Comparison of ENCODE assay signal across 1 cellular context in genomic region chr6:30515967-30516753, GRCh38.
A peak's percentile ranks its signal among the peaks of the same experiment; 100 is the strongest.
TF ChIP-seq lines count a peak whose summit lies in the region.

No MANE protein-coding gene starts in this region.

TF ChIP-seq in HepG2, 621 proteins besides CTCF, POLR2A, EP300 and RAD21 (continued from another document and continues in another):
- TF ChIP-seq ZNF784 (CRISPR knock-in tag; IDR thresholded peaks at IDR 0.05; ENCODE audit: borderline replicate concordance), result no peak
- TF ChIP-seq, protein P1, sequence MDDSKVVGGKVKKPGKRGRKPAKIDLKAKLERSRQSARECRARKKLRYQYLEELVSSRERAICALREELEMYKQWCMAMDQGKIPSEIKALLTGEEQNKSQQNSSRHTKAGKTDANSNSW (CRISPR knock-in tag; IDR thresholded peaks at IDR 0.05; ENCODE audit: borderline replicate concordance), result no peak
- peak; percentile 88 for TF ChIP-seq ETV5 (CRISPR knock-in tag; IDR thresholded peaks at IDR 0.05; ENCODE audit: borderline replicate concordance)
- no peak for TF ChIP-seq GTF2F1 (IDR thresholded peaks at IDR 0.05; ENCODE audit: low read length)
- TF ChIP-seq DZIP1 (CRISPR knock-in tag; IDR thresholded peaks at IDR 0.05), result no peak
- TF ChIP-seq, protein P2, sequence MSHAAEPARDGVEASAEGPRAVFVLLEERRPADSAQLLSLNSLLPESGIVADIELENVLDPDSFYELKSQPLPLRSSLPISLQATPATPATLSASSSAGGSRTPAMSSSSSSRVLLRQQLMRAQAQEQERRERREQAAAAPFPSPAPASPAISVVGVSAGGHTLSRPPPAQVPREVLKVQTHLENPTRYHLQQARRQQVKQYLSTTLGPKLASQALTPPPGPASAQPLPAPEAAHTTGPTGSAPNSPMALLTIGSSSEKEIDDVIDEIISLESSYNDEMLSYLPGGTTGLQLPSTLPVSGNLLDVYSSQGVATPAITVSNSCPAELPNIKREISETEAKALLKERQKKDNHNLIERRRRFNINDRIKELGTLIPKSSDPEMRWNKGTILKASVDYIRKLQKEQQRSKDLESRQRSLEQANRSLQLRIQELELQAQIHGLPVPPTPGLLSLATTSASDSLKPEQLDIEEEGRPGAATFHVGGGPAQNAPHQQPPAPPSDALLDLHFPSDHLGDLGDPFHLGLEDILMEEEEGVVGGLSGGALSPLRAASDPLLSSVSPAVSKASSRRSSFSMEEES (CRISPR knock-in tag; IDR thresholded peaks at IDR 0.05), result peak; percentile 70
- peak; percentile 24; the same call in 1 of the 2 replicates for TF ChIP-seq HNF4G (IDR thresholded peaks at IDR 0.05; ENCODE audit: borderline replicate concordance, low read depth, low read length)
- peak; percentile 34; the same call in 1 of the 2 replicates for TF ChIP-seq HNF4G (CRISPR knock-in tag; IDR thresholded peaks at IDR 0.05; ENCODE audit: borderline replicate concordance, low read depth)
- peak; percentile 46 for TF ChIP-seq PRPF4 (IDR thresholded peaks at IDR 0.05; ENCODE audit: low read depth, low read length, poor library complexity, severe bottlenecking)
- TF ChIP-seq PHF5A (CRISPR knock-in tag; IDR thresholded peaks at IDR 0.05; ENCODE audit: low read depth, unreplicated experiment), result peak; percentile 63
- TF ChIP-seq, protein P3, sequence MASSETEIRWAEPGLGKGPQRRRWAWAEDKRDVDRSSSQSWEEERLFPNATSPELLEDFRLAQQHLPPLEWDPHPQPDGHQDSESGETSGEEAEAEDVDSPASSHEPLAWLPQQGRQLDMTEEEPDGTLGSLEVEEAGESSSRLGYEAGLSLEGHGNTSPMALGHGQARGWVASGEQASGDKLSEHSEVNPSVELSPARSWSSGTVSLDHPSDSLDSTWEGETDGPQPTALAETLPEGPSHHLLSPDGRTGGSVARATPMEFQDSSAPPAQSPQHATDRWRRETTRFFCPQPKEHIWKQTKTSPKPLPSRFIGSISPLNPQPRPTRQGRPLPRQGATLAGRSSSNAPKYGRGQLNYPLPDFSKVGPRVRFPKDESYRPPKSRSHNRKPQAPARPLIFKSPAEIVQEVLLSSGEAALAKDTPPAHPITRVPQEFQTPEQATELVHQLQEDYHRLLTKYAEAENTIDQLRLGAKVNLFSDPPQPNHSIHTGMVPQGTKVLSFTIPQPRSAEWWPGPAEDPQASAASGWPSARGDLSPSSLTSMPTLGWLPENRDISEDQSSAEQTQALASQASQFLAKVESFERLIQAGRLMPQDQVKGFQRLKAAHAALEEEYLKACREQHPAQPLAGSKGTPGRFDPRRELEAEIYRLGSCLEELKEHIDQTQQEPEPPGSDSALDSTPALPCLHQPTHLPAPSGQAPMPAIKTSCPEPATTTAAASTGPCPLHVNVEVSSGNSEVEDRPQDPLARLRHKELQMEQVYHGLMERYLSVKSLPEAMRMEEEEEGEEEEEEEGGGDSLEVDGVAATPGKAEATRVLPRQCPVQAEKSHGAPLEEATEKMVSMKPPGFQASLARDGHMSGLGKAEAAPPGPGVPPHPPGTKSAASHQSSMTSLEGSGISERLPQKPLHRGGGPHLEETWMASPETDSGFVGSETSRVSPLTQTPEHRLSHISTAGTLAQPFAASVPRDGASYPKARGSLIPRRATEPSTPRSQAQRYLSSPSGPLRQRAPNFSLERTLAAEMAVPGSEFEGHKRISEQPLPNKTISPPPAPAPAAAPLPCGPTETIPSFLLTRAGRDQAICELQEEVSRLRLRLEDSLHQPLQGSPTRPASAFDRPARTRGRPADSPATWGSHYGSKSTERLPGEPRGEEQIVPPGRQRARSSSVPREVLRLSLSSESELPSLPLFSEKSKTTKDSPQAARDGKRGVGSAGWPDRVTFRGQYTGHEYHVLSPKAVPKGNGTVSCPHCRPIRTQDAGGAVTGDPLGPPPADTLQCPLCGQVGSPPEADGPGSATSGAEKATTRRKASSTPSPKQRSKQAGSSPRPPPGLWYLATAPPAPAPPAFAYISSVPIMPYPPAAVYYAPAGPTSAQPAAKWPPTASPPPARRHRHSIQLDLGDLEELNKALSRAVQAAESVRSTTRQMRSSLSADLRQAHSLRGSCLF (CRISPR knock-in tag; IDR thresholded peaks at IDR 0.05; ENCODE audit: borderline replicate concordance), result peak; percentile 58; the same call in 1 of the 2 replicates
- TF ChIP-seq, protein P4, sequence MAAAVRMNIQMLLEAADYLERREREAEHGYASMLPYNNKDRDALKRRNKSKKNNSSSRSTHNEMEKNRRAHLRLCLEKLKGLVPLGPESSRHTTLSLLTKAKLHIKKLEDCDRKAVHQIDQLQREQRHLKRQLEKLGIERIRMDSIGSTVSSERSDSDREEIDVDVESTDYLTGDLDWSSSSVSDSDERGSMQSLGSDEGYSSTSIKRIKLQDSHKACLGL (CRISPR knock-in tag; IDR thresholded peaks at IDR 0.05), result no peak
- TF ChIP-seq ATF4 (CRISPR knock-in tag; IDR thresholded peaks at IDR 0.05), result peak in 1 of 2 experiments; percentile 44; a peak in 1 of 4 replicates
- TF ChIP-seq SOX6 (IDR thresholded peaks at IDR 0.05), result no peak
- TF ChIP-seq SOX6 (CRISPR knock-in tag; IDR thresholded peaks at IDR 0.05), result peak; percentile 87
- peak; percentile 64; the same call in 1 of the 2 replicates for TF ChIP-seq ADNP (CRISPR knock-in tag; IDR thresholded peaks at IDR 0.05)
- no peak for TF ChIP-seq FOSL1 (CRISPR knock-in tag; IDR thresholded peaks at IDR 0.05; ENCODE audit: borderline replicate concordance)
- peak; percentile 60; the same call in 1 of the 2 replicates for TF ChIP-seq NFKB2 (CRISPR knock-in tag; IDR thresholded peaks at IDR 0.05; ENCODE audit: borderline replicate concordance)
- peak; percentile 91 for TF ChIP-seq ZNF430 (CRISPR knock-in tag; IDR thresholded peaks at IDR 0.05)
- no peak for TF ChIP-seq ZFP82 (CRISPR knock-in tag; IDR thresholded peaks at IDR 0.05; ENCODE audit: borderline replicate concordance)
- peak; percentile 78; the same call in 1 of the 2 replicates for TF ChIP-seq MIER3 (CRISPR knock-in tag; IDR thresholded peaks at IDR 0.05; ENCODE audit: borderline replicate concordance)
- peak; percentile 47; the same call in 1 of the 2 replicates for TF ChIP-seq NKX3-1 (CRISPR knock-in tag; IDR thresholded peaks at IDR 0.05)
- TF ChIP-seq, protein P5, sequence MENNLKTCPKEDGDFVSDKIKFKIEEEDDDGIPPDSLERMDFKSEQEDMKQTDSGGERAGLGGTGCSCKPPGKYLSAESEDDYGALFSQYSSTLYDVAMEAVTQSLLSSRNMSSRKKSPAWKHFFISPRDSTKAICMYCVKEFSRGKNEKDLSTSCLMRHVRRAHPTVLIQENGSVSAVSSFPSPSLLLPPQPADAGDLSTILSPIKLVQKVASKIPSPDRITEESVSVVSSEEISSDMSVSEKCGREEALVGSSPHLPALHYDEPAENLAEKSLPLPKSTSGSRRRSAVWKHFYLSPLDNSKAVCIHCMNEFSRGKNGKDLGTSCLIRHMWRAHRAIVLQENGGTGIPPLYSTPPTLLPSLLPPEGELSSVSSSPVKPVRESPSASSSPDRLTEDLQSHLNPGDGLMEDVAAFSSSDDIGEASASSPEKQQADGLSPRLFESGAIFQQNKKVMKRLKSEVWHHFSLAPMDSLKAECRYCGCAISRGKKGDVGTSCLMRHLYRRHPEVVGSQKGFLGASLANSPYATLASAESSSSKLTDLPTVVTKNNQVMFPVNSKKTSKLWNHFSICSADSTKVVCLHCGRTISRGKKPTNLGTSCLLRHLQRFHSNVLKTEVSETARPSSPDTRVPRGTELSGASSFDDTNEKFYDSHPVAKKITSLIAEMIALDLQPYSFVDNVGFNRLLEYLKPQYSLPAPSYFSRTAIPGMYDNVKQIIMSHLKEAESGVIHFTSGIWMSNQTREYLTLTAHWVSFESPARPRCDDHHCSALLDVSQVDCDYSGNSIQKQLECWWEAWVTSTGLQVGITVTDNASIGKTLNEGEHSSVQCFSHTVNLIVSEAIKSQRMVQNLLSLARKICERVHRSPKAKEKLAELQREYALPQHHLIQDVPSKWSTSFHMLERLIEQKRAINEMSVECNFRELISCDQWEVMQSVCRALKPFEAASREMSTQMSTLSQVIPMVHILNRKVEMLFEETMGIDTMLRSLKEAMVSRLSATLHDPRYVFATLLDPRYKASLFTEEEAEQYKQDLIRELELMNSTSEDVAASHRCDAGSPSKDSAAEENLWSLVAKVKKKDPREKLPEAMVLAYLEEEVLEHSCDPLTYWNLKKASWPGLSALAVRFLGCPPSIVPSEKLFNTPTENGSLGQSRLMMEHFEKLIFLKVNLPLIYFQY (CRISPR knock-in tag; IDR thresholded peaks at IDR 0.05; ENCODE audit: borderline replicate concordance), result peak; percentile 29; the same call in 1 of the 2 replicates
- TF ChIP-seq ZFYVE20 (CRISPR knock-in tag; IDR thresholded peaks at IDR 0.05; ENCODE audit: borderline replicate concordance, low read depth), result no peak
- peak; percentile 89 for TF ChIP-seq ZNF441 (CRISPR knock-in tag; IDR thresholded peaks at IDR 0.05; ENCODE audit: borderline replicate concordance)
- TF ChIP-seq NFIB (CRISPR knock-in tag; IDR thresholded peaks at IDR 0.05; ENCODE audit: borderline replicate concordance), result no peak
- TF ChIP-seq ZSCAN30 (CRISPR knock-in tag; IDR thresholded peaks at IDR 0.05), result no peak
- TF ChIP-seq ZNF580 (CRISPR knock-in tag; IDR thresholded peaks at IDR 0.05; ENCODE audit: borderline replicate concordance, low read depth), result peak; percentile 95; the same call in 1 of the 2 replicates
- TF ChIP-seq, protein P6, sequence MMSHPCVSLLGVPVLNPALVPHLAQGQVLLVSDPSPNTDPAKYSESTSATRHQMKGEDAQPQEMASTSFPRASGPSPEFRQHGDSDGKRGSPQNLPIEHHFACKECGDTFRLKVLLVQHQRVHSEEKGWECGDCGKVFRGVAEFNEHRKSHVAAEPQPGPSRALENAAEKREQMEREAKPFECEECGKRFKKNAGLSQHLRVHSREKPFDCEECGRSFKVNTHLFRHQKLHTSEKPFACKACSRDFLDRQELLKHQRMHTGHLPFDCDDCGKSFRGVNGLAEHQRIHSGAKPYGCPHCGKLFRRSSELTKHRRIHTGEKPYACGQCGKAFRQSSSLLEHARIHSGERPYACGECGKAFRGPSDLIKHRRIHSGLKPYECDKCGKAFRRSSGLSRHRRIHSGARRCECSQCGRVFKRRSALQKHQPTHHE (CRISPR knock-in tag; IDR thresholded peaks at IDR 0.05; ENCODE audit: borderline replicate concordance), result peak; percentile 76; the same call in 1 of the 2 replicates
- peak; percentile 96 for TF ChIP-seq SP5 (CRISPR knock-in tag; IDR thresholded peaks at IDR 0.05; ENCODE audit: borderline replicate concordance, low read depth)
- peak; percentile 78; the same call in 1 of the 2 replicates for TF ChIP-seq HOXA3 (CRISPR knock-in tag; IDR thresholded peaks at IDR 0.05)
- TF ChIP-seq ZBTB3 (CRISPR knock-in tag; IDR thresholded peaks at IDR 0.05; ENCODE audit: borderline replicate concordance, low read depth), result no peak
- no peak for TF ChIP-seq FOXP1 (IDR thresholded peaks at IDR 0.05)
- TF ChIP-seq FOXP1 (CRISPR knock-in tag; IDR thresholded peaks at IDR 0.05), result peak; percentile 73
- no peak for TF ChIP-seq KDM5B (CRISPR knock-in tag; IDR thresholded peaks at IDR 0.05; ENCODE audit: borderline replicate concordance)
- no peak for TF ChIP-seq ZNF460 (CRISPR knock-in tag; IDR thresholded peaks at IDR 0.05; ENCODE audit: borderline replicate concordance)
- peak; percentile 98 for TF ChIP-seq CEBPB (IDR thresholded peaks at IDR 0.05; ENCODE audit: borderline replicate concordance, low read depth, low read length)
- TF ChIP-seq ZNF160 (CRISPR knock-in tag; IDR thresholded peaks at IDR 0.05), result no peak; the same call in 1 of the 2 replicates
- no peak for TF ChIP-seq ZIK1 (CRISPR knock-in tag; IDR thresholded peaks at IDR 0.05; ENCODE audit: borderline replicate concordance, low read depth)
- TF ChIP-seq, protein P7, sequence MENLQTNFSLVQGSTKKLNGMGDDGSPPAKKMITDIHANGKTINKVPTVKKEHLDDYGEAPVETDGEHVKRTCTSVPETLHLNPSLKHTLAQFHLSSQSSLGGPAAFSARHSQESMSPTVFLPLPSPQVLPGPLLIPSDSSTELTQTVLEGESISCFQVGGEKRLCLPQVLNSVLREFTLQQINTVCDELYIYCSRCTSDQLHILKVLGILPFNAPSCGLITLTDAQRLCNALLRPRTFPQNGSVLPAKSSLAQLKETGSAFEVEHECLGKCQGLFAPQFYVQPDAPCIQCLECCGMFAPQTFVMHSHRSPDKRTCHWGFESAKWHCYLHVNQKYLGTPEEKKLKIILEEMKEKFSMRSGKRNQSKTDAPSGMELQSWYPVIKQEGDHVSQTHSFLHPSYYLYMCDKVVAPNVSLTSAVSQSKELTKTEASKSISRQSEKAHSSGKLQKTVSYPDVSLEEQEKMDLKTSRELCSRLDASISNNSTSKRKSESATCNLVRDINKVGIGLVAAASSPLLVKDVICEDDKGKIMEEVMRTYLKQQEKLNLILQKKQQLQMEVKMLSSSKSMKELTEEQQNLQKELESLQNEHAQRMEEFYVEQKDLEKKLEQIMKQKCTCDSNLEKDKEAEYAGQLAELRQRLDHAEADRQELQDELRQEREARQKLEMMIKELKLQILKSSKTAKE (CRISPR knock-in tag; IDR thresholded peaks at IDR 0.05; ENCODE audit: borderline replicate concordance), result no peak
- TF ChIP-seq KLF12 (CRISPR knock-in tag; IDR thresholded peaks at IDR 0.05; ENCODE audit: borderline replicate concordance), result peak; percentile 93
